In the genomic region with DNA sequence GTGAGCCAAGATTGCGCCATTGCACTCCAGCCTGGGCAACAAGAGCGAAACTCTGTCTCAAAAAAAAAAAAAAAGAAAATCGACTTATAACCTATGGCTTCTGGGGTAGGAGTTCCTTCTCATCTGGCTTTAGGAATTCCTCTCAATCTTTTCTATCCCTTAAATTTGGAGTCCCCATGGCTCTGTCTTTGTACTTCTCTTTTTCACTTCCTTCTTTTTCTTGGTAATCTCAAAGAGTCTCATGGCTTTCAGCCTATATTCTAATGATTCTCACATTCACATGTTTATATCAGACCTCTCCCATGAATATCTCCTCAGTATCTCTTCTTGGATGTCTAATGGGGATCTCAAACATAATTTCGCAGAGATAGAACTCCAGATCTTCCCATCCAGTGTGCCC, we compare ENCODE assay signal across 15 cellular contexts.
"Had no signal": no experiment of that assay in that cellular context is flagged by ENCODE, and none has a peak within 500 bp of the region (broad histone marks: within the 10 kb centered on the region; RNA-seq: fewer than 3 reads in every experiment).

No MANE protein-coding gene starts in this region.

- H3K36me3 Mint-ChIP-seq: activated naive CD8-positive, alpha-beta T cell; naive thymus-derived CD4-positive, alpha-beta T cell had no signal

- H3K27me3 ChIP-seq: brain microvascular endothelial cell, gastrocnemius medialis, right atrium auricular region, tibial artery, vagina had no signal

- H3K4me3 Mint-ChIP-seq: activated CD4-positive, alpha-beta memory T cell treated with anti-CD3 and anti-CD28 coated beads, Interleukin-2, amount 10 ng/mL, durations not matched to agents 7 days and 5 days; activated naive CD8-positive, alpha-beta T cell; effector memory CD8-positive, alpha-beta T cell; naive thymus-derived CD4-positive, alpha-beta T cell had no signal

- FAIRE-seq: kidney, small intestine, TTC549 had no signal

- H3K4me3 ChIP-seq: gastrocnemius medialis, right atrium auricular region, tibial artery, vagina had no signal

- ATAC-seq: effector memory CD8-positive, alpha-beta T cell; naive thymus-derived CD4-positive, alpha-beta T cell had no signal

- DNase-seq: activated CD4-positive, alpha-beta memory T cell treated with anti-CD3 and anti-CD28 coated beads, Interleukin-2, amount 10 ng/mL, durations not matched to agents 7 days and 5 days; activated gamma-delta T cell; activated T-cell treated with anti-CD3 and anti-CD28 coated beads, Interleukin-2, amount 50 U/mL, for 48 hours; brain microvascular endothelial cell; effector memory CD8-positive, alpha-beta T cell; gastrocnemius medialis; kidney; naive thymus-derived CD4-positive, alpha-beta T cell; tibial artery had no signal

- H3K9me3 ChIP-seq: gastrocnemius medialis, right atrium auricular region, tibial artery, vagina had no signal

- H3K9me3 Mint-ChIP-seq: activated CD4-positive, alpha-beta memory T cell treated with anti-CD3 and anti-CD28 coated beads, Interleukin-2, amount 10 ng/mL, durations not matched to agents 7 days and 5 days; effector memory CD8-positive, alpha-beta T cell; naive thymus-derived CD4-positive, alpha-beta T cell had no signal

- H3K36me3 ChIP-seq: brain microvascular endothelial cell, gastrocnemius medialis, right atrium auricular region, tibial artery, vagina had no signal

- H3K4me1 Mint-ChIP-seq: activated CD4-positive, alpha-beta memory T cell treated with anti-CD3 and anti-CD28 coated beads, Interleukin-2, amount 10 ng/mL, durations not matched to agents 7 days and 5 days had no signal

- H3K4me1 ChIP-seq: right atrium auricular region, tibial artery, vagina had no signal

- H3K27ac ChIP-seq: brain microvascular endothelial cell, epithelial cell of prostate, right atrium auricular region, tibial artery, vagina had no signal

- H3K27ac Mint-ChIP-seq: activated CD4-positive, alpha-beta memory T cell treated with anti-CD3 and anti-CD28 coated beads, Interleukin-2, amount 10 ng/mL, durations not matched to agents 7 days and 5 days; activated naive CD8-positive, alpha-beta T cell; effector memory CD8-positive, alpha-beta T cell; naive thymus-derived CD4-positive, alpha-beta T cell had no signal
